ENCODE assay signal across 8 cellular contexts in the genomic region with DNA sequence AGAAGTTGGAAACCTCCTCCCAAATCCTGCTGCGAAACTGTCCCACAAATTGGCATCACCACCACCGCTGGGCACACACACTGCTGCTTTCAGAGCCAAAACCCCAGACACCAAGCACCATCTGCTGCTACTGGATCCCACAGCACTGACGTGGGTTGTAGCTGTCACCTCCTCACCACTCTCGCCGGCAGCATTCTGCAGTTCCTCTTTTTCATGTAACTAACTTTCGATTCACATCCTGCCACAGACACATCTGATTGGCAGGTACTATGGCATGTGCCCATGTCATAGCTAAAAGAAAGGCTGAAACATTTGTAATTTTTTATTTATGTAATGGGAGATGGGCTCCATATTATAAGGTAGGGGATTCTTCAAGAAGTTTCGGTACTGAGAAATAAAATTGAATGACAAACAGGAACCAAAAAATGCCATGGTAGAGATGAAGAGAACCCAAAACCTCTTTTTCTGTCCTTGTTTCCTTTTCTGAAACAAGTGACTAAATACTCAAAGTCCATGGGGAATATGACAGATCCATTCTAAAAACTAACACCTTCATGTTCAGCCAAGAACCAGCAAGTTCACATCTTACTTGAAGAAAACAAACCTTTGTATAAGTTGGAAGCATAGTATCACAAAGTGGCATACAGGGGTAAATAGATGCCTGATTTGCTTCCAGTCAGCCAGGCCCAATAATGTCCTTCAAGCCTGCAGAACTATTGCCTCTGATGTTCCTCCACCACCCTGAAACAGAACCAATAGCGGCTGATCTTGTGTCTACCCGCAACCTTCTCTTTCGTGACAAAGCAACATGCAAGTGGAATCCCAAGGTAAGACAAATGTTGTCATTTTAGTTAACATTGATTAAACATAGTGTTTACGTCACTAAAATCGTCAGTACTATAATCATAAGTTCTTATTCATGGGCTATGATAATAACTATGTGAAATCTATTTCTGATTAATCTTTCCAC. TPM values are rescaled to one million over a fixed set of nuclear protein-coding genes. Genes with fewer than 3 reads are reported as not detected.
DNase-seq lines count a peak whose midpoint lies in the region; ATAC-seq, FAIRE-seq and TF ChIP-seq lines count a peak whose summit lies in the region.

No MANE protein-coding gene starts in this region.

- H3K9ac ChIP-seq in GM12878 (ENCODE audit: control insufficient read depth, insufficient read depth, low read length) = peak overlapping the region; percentile 51

- intact Hi-C loops in GM12878 (cut with micrococcal nuclease; ENCODE audit: unreplicated experiment) (loop anchor here (1.0 to 10.0 kb wide), 8 partner anchors 29 to 513 kb away; partner anchors contain the start of genes CDC73 and RGS2), posterior cingulate gyrus (cut with DNase I) (loop anchor here (1.0 to 10.0 kb wide), 2 partner anchors 132 to 405 kb away; no protein-coding TSS in a partner anchor)

- SMC1A ChIA-PET in GM12878 (lab: Charles Lee; ENCODE audit: uncharacterized antibody, unreplicated experiment) = interaction anchor here (0.7 to 12.1 kb wide), 37 partner anchors 9 to 449 kb away, joined by 3 to 255 read pairs (median 7); partner anchors contain the start of gene UCHL5

- ATAC-seq in GM19035 (IDR thresholded peaks at IDR 0.05; ENCODE audit: unreplicated experiment) = peak; percentile 98
- ATAC-seq in HG03103 (IDR thresholded peaks at IDR 0.05; ENCODE audit: low read depth, unreplicated experiment) = peak; percentile 99
- peak; percentile 90 for ATAC-seq in GM12878

- peak overlapping the region; percentile 51 for H3K4me3 Mint-ChIP-seq in T-helper 2 cell treated with Interferon-gamma antibody and Interleukin-4, amounts not matched to agents 5 μg/mL and 100 μg/mL, for 36 hours

- BruUV-seq in GM12878 (replicated peaks; lab: Mats Ljungman, UMichigan) = TSS peak; percentile 89

- H3K4me3 ChIP-seq in GM12878 = peak overlapping the region; percentile 8; the same call in 1 of the 2 replicates

- WGBS in GM12878 (ENCODE audit: insufficient coverage, insufficient replicate concordance, low lambda C conversion rate, missing lambda C conversion rate) = 5% methylated on average over 12 of the region's 12 CpGs

- H3K36me3 ChIP-seq in GM12878 (ENCODE audit: control insufficient read depth in 2 of 2, insufficient read depth in 2 of 2, low read length in 1 of 2) = no peaks in the 10 kb centered on the region

- peak; percentile 40 for DNase-seq in T-helper 2 cell treated with Interferon-gamma antibody and Interleukin-4, amounts not matched to agents 5 μg/mL and 100 μg/mL, for 36 hours (ENCODE audit: low spot score)
- peak; percentile 96 for DNase-seq in GM12878 (ENCODE audit: low read depth, low spot score)
- DNase-seq in posterior cingulate gyrus = peak in 9 of 10 donors; percentile 4 to 86 (median 33)
- peak; percentile 45 for DNase-seq in ureter (ENCODE audit: low spot score)
- DNase-seq in cerebellum (ENCODE audit: low spot score) = no peak
- DNase-seq in ACHN = no peak

- H3K79me2 ChIP-seq in GM12878 (ENCODE audit: control insufficient read depth, insufficient read depth, low read length) = no peaks in the 10 kb centered on the region; the same call in 1 of the 2 replicates

- no peaks in the 10 kb centered on the region for H4K20me1 ChIP-seq in GM12878 (ENCODE audit: control insufficient read depth, insufficient read depth)

- H3K4me2 ChIP-seq in GM12878 (ENCODE audit: control insufficient read depth, insufficient read depth) = peak overlapping the region; percentile 75

- H3K27ac ChIP-seq in GM12878 (ENCODE audit: control insufficient read depth, insufficient read depth) = peak overlapping the region; percentile 88

- H2AFZ ChIP-seq in GM12878 (ENCODE audit: control insufficient read depth, low read depth, low read length) = peak overlapping the region; percentile 16

- H3K27me3 ChIP-seq in GM12878 (replicated peaks in 1 of 2; ENCODE audit: control insufficient read depth in 2 of 2, insufficient read depth in 2 of 2, low read length in 1 of 2) = no peaks in the 10 kb centered on the region

- FAIRE-seq in GM12878 (lab: Jason Lieb, UNC) = peak; percentile 97

- CTCF ChIA-PET in GM12878 (lab: Yijun Ruan, JAX) = interaction anchor here (0.6 to 9.6 kb wide), 35 partner anchors 9 to 461 kb away, joined by 3 to 211 read pairs (median 7); no protein-coding TSS in a partner anchor

- peak overlapping the region; percentile 41 for H3K27ac Mint-ChIP-seq in T-helper 2 cell treated with Interferon-gamma antibody and Interleukin-4, amounts not matched to agents 5 μg/mL and 100 μg/mL, for 36 hours

- TF ChIP-seq RAD21 in GM12878 (IDR thresholded peaks at IDR 0.05; ENCODE audit: insufficient read depth, low read depth, low read length) = peak; percentile 60; the same call in 1 of the 2 replicates

- POLR2A ChIA-PET in GM12878 (lab: Charles Lee) = interaction anchor here (0.6 to 1.7 kb wide), 11 partner anchors 10 to 135 kb away, joined by 3 to 5 read pairs (median 4); no protein-coding TSS in a partner anchor

- peaks cover 2% of the 10 kb centered on the region for H3K27me3 Mint-ChIP-seq in T-helper 2 cell treated with Interferon-gamma antibody and Interleukin-4, amounts not matched to agents 5 μg/mL and 100 μg/mL, for 36 hours (ENCODE audit: low read depth)

- in situ Hi-C loops in GM12878 (cut with MboI) = loop anchor here (5.0 kb wide), 3 partner anchors 57 to 132 kb away; no protein-coding TSS in a partner anchor
- in situ Hi-C loops in ACHN (cut with HindIII; ENCODE audit: low pct_ligation_motif_present, low pct_unique_long_range_greater_than_20kb, low sequenced_read_pairs) = no loop called here

- TF ChIP-seq POLR2A in GM12878 (IDR thresholded peaks at IDR 0.05; ENCODE audit: low read depth, low read length) = no peak

- H3K9me3 Mint-ChIP-seq in T-helper 2 cell treated with Interferon-gamma antibody and Interleukin-4, amounts not matched to agents 5 μg/mL and 100 μg/mL, for 36 hours = no peaks in the 10 kb centered on the region

- peak in 2 of 3 experiments; percentile 6 to 55; a peak in 3 of 6 replicates for TF ChIP-seq CTCF in GM12878 (IDR thresholded peaks at IDR 0.05 in 2 of 3, conservative IDR thresholded peaks at IDR 0.05 in 1 of 3; ENCODE audit: control insufficient read depth in 2 of 3, extremely low read depth in 1 of 3, insufficient read depth in 1 of 3, low read depth in 3 of 3, low read length in 3 of 3)

- RAD21 ChIA-PET in GM12878 (lab: Charles Lee; ENCODE audit: unreplicated experiment) = interaction anchor here (0.5 to 5.3 kb wide), 33 partner anchors 10 to 1089 kb away, joined by 3 to 174 read pairs (median 6); partner anchors contain the start of gene UCHL5

- no peaks in the 10 kb centered on the region for H3K9me3 ChIP-seq in GM12878 (replicated peaks; ENCODE audit: control insufficient read depth, insufficient read depth, low read length)

- no peaks in the 10 kb centered on the region for H3K36me3 Mint-ChIP-seq in T-helper 2 cell treated with Interferon-gamma antibody and Interleukin-4, amounts not matched to agents 5 μg/mL and 100 μg/mL, for 36 hours (ENCODE audit: low read depth)

- peaks cover 8% of the 10 kb centered on the region for H3K4me1 Mint-ChIP-seq in T-helper 2 cell treated with Interferon-gamma antibody and Interleukin-4, amounts not matched to agents 5 μg/mL and 100 μg/mL, for 36 hours (ENCODE audit: low read depth)

- peak; percentile 98 to 100 for TF ChIP-seq EP300 in GM12878 (IDR thresholded peaks at IDR 0.05; ENCODE audit: borderline replicate concordance in 1 of 2, control insufficient read depth in 1 of 2, low read depth in 2 of 2, low read length in 2 of 2)

- H3K4me1 ChIP-seq in GM12878 (ENCODE audit: control insufficient read depth, insufficient read depth, low read length) = peaks cover 23% of the 10 kb centered on the region

TF ChIP-seq in GM12878, 131 proteins besides CTCF, POLR2A, EP300 and RAD21 (continues in another document):
- TF ChIP-seq CEBPB (IDR thresholded peaks at IDR 0.05; ENCODE audit: borderline replicate concordance in 1 of 2, low read depth in 2 of 2, low read length in 2 of 2) (no peak), NRF1 (conservative IDR thresholded peaks at IDR 0.05; ENCODE audit: low read depth, low read length) (no peak)

RNA-seq across cellular contexts. Expression of gene RGS13, which starts 26.6 kb away (rescaled TPM):
- total RNA-seq in GM12878 (2013; cell fraction: nucleolus; rRNA removed) = 2.9 and 3.3 TPM in 2 replicates
- total RNA-seq in GM12878 (2014; rRNA removed) = 0.23 and 0.33 TPM in 2 replicates
- total RNA-seq in GM12878 (2014; rRNA removed; fragmentation: Illumina TruSeq; extraction: Trizol) = 0.28 and 0.36 TPM in 2 replicates
- 0.23 and 0.29 TPM in 2 replicates for total RNA-seq in GM12878 (2021)
- polyA plus RNA-seq in GM12878 (2011; ENCODE audit: low read depth) = 0.17 TPM
- polyA plus RNA-seq in GM12878 (2011; rRNA removed) = 16.0 and 33.6 TPM in 2 replicates
- 2.7 and 2.9 TPM in 2 replicates for polyA plus RNA-seq in GM12878 (2011; cell fraction: cytosol; rRNA removed)
- 19.3 and 26.7 TPM in 2 replicates for polyA plus RNA-seq in GM12878 (2011; cell fraction: nucleus; rRNA removed)
- polyA plus RNA-seq in GM12878 (2012) = 0.41 and 0.52 TPM in 2 replicates
- 0.35 and 0.63 TPM in 2 replicates for polyA plus RNA-seq in GM12878 (2014; fragmentation: Illumina TruSeq; extraction: Trizol)
- polyA plus RNA-seq in GM12878 (2014; fragmentation: Nextera tagmentation; extraction: Ambion mirVana) = under 1 TPM; 0.66 to 0.77 TPM
- 0.16 and 0.36 TPM in 2 replicates for polyA plus RNA-seq in GM12878 (2014; rRNA removed)
- polyA plus RNA-seq in GM12878 (2016; fragmentation: Nextera tagmentation; extraction: Ambion mirVana) = under 1 TPM in 1 of 2 experiments, not detected in 1; 0.26 TPM
- 6.7 and 7.0 TPM in 2 replicates for polyA minus RNA-seq in GM12878 (2011; rRNA and poly(A)+ RNA removed)
- 1.1 and 1.5 TPM in 2 replicates for polyA minus RNA-seq in GM12878 (2011; cell fraction: cytosol; rRNA and poly(A)+ RNA removed)
- 14.4 and 18.1 TPM in 2 replicates for polyA minus RNA-seq in GM12878 (2011; cell fraction: nucleus; rRNA and poly(A)+ RNA removed)
- total RNA-seq in ureter = 0.62 TPM
- not detected for total RNA-seq in cerebellum

RNA-seq across cellular contexts. Expression of gene RGS1, which starts 33.8 kb away (rescaled TPM):
- total RNA-seq in GM12878 (2013; cell fraction: nucleolus; rRNA removed) = 1,986 and 2,133 TPM in 2 replicates
- total RNA-seq in GM12878 (2014; rRNA removed) (43.7 and 68.1 TPM in 2 replicates), GM12878 (2014; rRNA removed; fragmentation: Illumina TruSeq; extraction: Trizol) (61.3 and 76.2 TPM in 2 replicates), GM12878 (2021) (38.5 and 45.8 TPM in 2 replicates), ureter (50.0 TPM), cerebellum (14.8 TPM)
- 60.0 TPM for polyA plus RNA-seq in GM12878 (2011; ENCODE audit: low read depth)
- polyA plus RNA-seq in GM12878 (2011; rRNA removed) (882 and 1,502 TPM in 2 replicates), GM12878 (2014; fragmentation: Illumina TruSeq; extraction: Trizol) (48.2 and 72.9 TPM in 2 replicates), GM12878 (2014; fragmentation: Nextera tagmentation; extraction: Ambion mirVana) (10 to 100 TPM; 50.8 to 52.2 TPM), GM12878 (2014; rRNA removed) (26.6 and 38.0 TPM in 2 replicates), GM12878 (2016; fragmentation: Nextera tagmentation; extraction: Ambion mirVana) (10 to 100 TPM; 20.7 to 21.3 TPM)
- polyA plus RNA-seq in GM12878 (2011; cell fraction: cytosol; rRNA removed) = 230 and 358 TPM in 2 replicates
- polyA plus RNA-seq in GM12878 (2011; cell fraction: nucleus; rRNA removed) = 346 and 598 TPM in 2 replicates
- 92.1 and 280 TPM in 2 replicates for polyA plus RNA-seq in GM12878 (2012)
- 283 and 396 TPM in 2 replicates for polyA minus RNA-seq in GM12878 (2011; rRNA and poly(A)+ RNA removed)
- polyA minus RNA-seq in GM12878 (2011; cell fraction: cytosol; rRNA and poly(A)+ RNA removed) = 140 and 173 TPM in 2 replicates
- 1,153 and 1,417 TPM in 2 replicates for polyA minus RNA-seq in GM12878 (2011; cell fraction: nucleus; rRNA and poly(A)+ RNA removed)

Comparison
In these comparisons a context has a peak if more than half of its experiments do, and no peak if none do; other contexts are left out.
1. DNase-seq: peak in T-helper 2 cell treated with Interferon-gamma antibody and Interleukin-4, amounts not matched to agents 5 μg/mL and 100 μg/mL, for 36 hours (single experiment), GM12878 (single experiment), posterior cingulate gyrus (9 of 10) and ureter (single experiment); none in cerebellum (single experiment) and ACHN (single experiment).
2. Peak in every context shown above with its lines, with median percentiles within 50 percentile points of each other: ATAC-seq.